7 cellular contexts compared by ENCODE assay signal in the genomic region with DNA sequence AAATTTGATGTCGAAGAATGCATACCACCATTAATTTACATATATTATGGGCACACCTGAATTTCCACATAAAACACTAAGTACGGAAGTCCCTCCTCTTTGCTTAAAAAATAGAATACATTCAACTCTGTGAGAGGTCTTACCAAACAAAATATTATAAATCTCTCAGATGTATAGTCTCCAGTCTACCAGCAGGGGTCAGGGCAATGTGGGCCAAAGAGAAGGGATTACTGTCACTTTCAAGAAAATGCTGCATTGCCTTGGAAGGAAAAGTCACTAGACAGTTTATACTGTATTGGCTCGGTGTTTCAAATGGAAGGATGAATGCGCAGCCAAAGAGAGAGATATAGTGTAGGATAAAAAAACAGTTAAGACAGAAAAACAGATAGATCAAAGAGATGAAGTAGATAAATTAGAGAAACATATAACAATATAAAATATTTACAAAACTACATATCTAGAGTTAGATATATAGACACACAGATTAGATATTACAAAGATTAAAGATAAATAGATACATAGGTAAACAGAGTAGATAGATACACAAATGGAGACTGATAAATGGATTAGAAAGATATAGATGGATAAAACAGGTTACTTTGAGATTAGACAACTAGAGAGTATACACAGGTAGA. TPM values are rescaled to one million over a fixed set of nuclear protein-coding genes. Genes with fewer than 3 reads are reported as not detected.
DNase-seq lines count a peak whose midpoint lies in the region; ATAC-seq, FAIRE-seq and TF ChIP-seq lines count a peak whose summit lies in the region.

No MANE protein-coding gene starts in this region.

- H3K36me3 Mint-ChIP-seq in astrocyte (ENCODE audit: low read depth, unreplicated experiment) (peaks cover 12% of the 10 kb centered on the region), immature natural killer cell (peaks cover 11 to 49% (median 23%) of the 10 kb centered on the region in 3 donors)

- peak; percentile 70 for FAIRE-seq in astrocyte (lab: Jason Lieb, UNC)

- no peaks in the 10 kb centered on the region for H3K36me3 ChIP-seq in astrocyte (ENCODE audit: insufficient read depth, low read length)

- H3K9me3 Mint-ChIP-seq in astrocyte (ENCODE audit: unreplicated experiment) (no peaks in the 10 kb centered on the region), immature natural killer cell (no peaks in the 10 kb centered on the region)

- peak; percentile 82 for ATAC-seq in GM21423 (IDR thresholded peaks at IDR 0.05; ENCODE audit: unreplicated experiment)

- H3K4me1 ChIP-seq in astrocyte (ENCODE audit: insufficient read depth, low read length), result no peaks in the 10 kb centered on the region

- H3K27me3 ChIP-seq in astrocyte (ENCODE audit: insufficient read depth, low read length), result no peaks in the 10 kb centered on the region

- H3K4me3 ChIP-seq in Jurkat, Clone E6-1 (ENCODE audit: low read length), result no peak overlapping the region
- H3K4me3 ChIP-seq in astrocyte (ENCODE audit: insufficient read depth, low read depth, low read length), result no peak overlapping the region

- peak; percentile 27 for DNase-seq in GDM1 (lab: John Stamatoyannopoulos, UW)
- peak; percentile 57 for DNase-seq in Jurkat, Clone E6-1 (ENCODE audit: low read depth, low spot score)
- DNase-seq in RPMI7951 (ENCODE audit: low read depth), result peak; percentile 41
- DNase-seq in astrocyte (ENCODE audit: low read depth), result peak; percentile 44
- peak; percentile 17 to 45 (median 31) for DNase-seq in immature natural killer cell
- DNase-seq in stimulated activated CD4-positive, alpha-beta T cell treated with anti-CD3 and anti-CD28 coated beads, Interleukin-4, amount 100 ng/mL, for 4 hours, result peak; percentile 24 to 25

- H3K4me1 Mint-ChIP-seq in astrocyte (ENCODE audit: low read depth, unreplicated experiment) (peaks cover 3% of the 10 kb centered on the region), immature natural killer cell (no peaks in the 10 kb centered on the region)

- no peak overlapping the region for H3K27ac ChIP-seq in astrocyte (ENCODE audit: low read depth, low read length)

- H2AFZ ChIP-seq in astrocyte (ENCODE audit: low read depth, low read length), result no peak overlapping the region

- no peaks in the 10 kb centered on the region for H3K9me3 ChIP-seq in astrocyte (ENCODE audit: insufficient read depth, low read depth, low read length)

- TF ChIP-seq CTCF in astrocyte (IDR thresholded peaks at IDR 0.05; ENCODE audit: insufficient read depth, low read depth, low read length), result peak; percentile 89

- H3K4me2 ChIP-seq in astrocyte (ENCODE audit: low read length), result no peak overlapping the region

- H3K4me3 Mint-ChIP-seq in astrocyte (ENCODE audit: unreplicated experiment), result no peak overlapping the region
- H3K4me3 Mint-ChIP-seq in immature natural killer cell, result no peak overlapping the region

- H3K27me3 Mint-ChIP-seq in astrocyte (ENCODE audit: low read depth, unreplicated experiment) (no peaks in the 10 kb centered on the region), immature natural killer cell (ENCODE audit: low read depth in 3 of 3) (peaks cover 0 to 1% (median 0%) of the 10 kb centered on the region in 3 donors)

- no peaks in the 10 kb centered on the region for H3K79me2 ChIP-seq in astrocyte (ENCODE audit: insufficient read depth, low read length)

- H3K27ac Mint-ChIP-seq in astrocyte (ENCODE audit: unreplicated experiment), result no peak overlapping the region
- peak overlapping the region in 2 of 6 donors; percentile 12 to 46 for H3K27ac Mint-ChIP-seq in immature natural killer cell

- H3K9ac ChIP-seq in astrocyte (ENCODE audit: low read length), result no peak overlapping the region

- H4K20me1 ChIP-seq in astrocyte (ENCODE audit: insufficient read depth, low read length), result no peaks in the 10 kb centered on the region

RNA-seq across cellular contexts. Expression of a gene that starts 20.9 kb away (rescaled TPM):
- 58.0 TPM for polyA plus RNA-seq in Jurkat, Clone E6-1 (2012; ENCODE audit: insufficient read depth, insufficient read length)
- total RNA-seq in RPMI7951 (2014; rRNA removed; shearing (Covaris generic)), result 15.6 and 18.3 TPM in 2 replicates
- 15.6 and 17.6 TPM in 2 replicates for total RNA-seq in astrocyte
- 100 to 1,000 TPM in 1 of 3 donors, 10 to 100 TPM in 2; 52.0 to 104 (median 68.3) TPM for polyA plus RNA-seq in immature natural killer cell

RNA-seq across cellular contexts. Expression of a gene that starts 54.2 kb away (rescaled TPM):
- polyA plus RNA-seq in Jurkat, Clone E6-1 (2012; ENCODE audit: insufficient read depth, insufficient read length), result not detected
- total RNA-seq in RPMI7951 (2014; rRNA removed; shearing (Covaris generic)), result under 0.01 TPM in 1 of 2 replicates, not detected in the other
- total RNA-seq in astrocyte, result 0.24 and 0.32 TPM in 2 replicates
- polyA plus RNA-seq in immature natural killer cell, result not detected
